In genomic region chr14:104687601-104688504, GRCh38 we compare ENCODE assay signal across 1 cellular context.
TF ChIP-seq lines count a peak whose summit lies in the region.

No MANE protein-coding gene starts in this region.

TF ChIP-seq in HepG2, 621 proteins besides CTCF, POLR2A, EP300 and RAD21 (continued from another document and continues in another):
- no peak for TF ChIP-seq ZNF512 (CRISPR knock-in tag; IDR thresholded peaks at IDR 0.05)
- TF ChIP-seq ARNT (IDR thresholded peaks at IDR 0.05): no peak
- TF ChIP-seq NR2C2 (CRISPR knock-in tag; IDR thresholded peaks at IDR 0.05; ENCODE audit: borderline replicate concordance): no peak
- peak; percentile 57; the same call in 1 of the 2 replicates for TF ChIP-seq GATAD1 (CRISPR knock-in tag; IDR thresholded peaks at IDR 0.05)
- no peak for TF ChIP-seq FOXM1 (CRISPR knock-in tag; IDR thresholded peaks at IDR 0.05)
- no peak for TF ChIP-seq PBX3 (CRISPR knock-in tag; IDR thresholded peaks at IDR 0.05; ENCODE audit: borderline replicate concordance)
- no peak for TF ChIP-seq DNMT3B (CRISPR knock-in tag; conservative IDR thresholded peaks at IDR 0.05)
- TF ChIP-seq ATRX (CRISPR knock-in tag; IDR thresholded peaks at IDR 0.05; ENCODE audit: borderline replicate concordance): no peak
- no peak for TF ChIP-seq XRCC5 (optimal IDR thresholded peaks at IDR 0.05; ENCODE audit: low read length)
- TF ChIP-seq GMEB1 (CRISPR knock-in tag; IDR thresholded peaks at IDR 0.05; ENCODE audit: borderline replicate concordance): peak; percentile 31; the same call in 1 of the 2 replicates
- TF ChIP-seq ZNF878 (CRISPR knock-in tag; IDR thresholded peaks at IDR 0.05): peak; percentile 76; the same call in 1 of the 2 replicates
- no peak for TF ChIP-seq HNRNPK (IDR thresholded peaks at IDR 0.05; ENCODE audit: low read depth, low read length, poor library complexity, severe bottlenecking)
- 0 out of 2 replicates have a peak, but pooled peaks have one; percentile 54 for TF ChIP-seq ZNF572 (CRISPR knock-in tag; IDR thresholded peaks at IDR 0.05)
- no peak for TF ChIP-seq HCFC1 (IDR thresholded peaks at IDR 0.05; ENCODE audit: low read depth, low read length)
- no peak for TF ChIP-seq PRDM15 (CRISPR knock-in tag; IDR thresholded peaks at IDR 0.05)
- no peak for TF ChIP-seq KAT7 (CRISPR knock-in tag; IDR thresholded peaks at IDR 0.05; ENCODE audit: borderline replicate concordance)
- peak; percentile 39; the same call in 1 of the 2 replicates for TF ChIP-seq RXRB (CRISPR knock-in tag; IDR thresholded peaks at IDR 0.05; ENCODE audit: borderline replicate concordance)
- no peak for TF ChIP-seq PRDM10 (CRISPR knock-in tag; IDR thresholded peaks at IDR 0.05; ENCODE audit: low read depth)
- no peak for TF ChIP-seq KIAA2018 (CRISPR knock-in tag; IDR thresholded peaks at IDR 0.05; ENCODE audit: borderline replicate concordance)
- peak; percentile 45; the same call in 1 of the 2 replicates for TF ChIP-seq ZNF546 (CRISPR knock-in tag; conservative IDR thresholded peaks at IDR 0.05)
- no peak for TF ChIP-seq SALL2 (CRISPR knock-in tag; IDR thresholded peaks at IDR 0.05)
- no peak for TF ChIP-seq ZNF513 (CRISPR knock-in tag; conservative IDR thresholded peaks at IDR 0.05)
- no peak; a peak in 1 of 4 replicates for TF ChIP-seq ATF4 (CRISPR knock-in tag; IDR thresholded peaks at IDR 0.05)
- TF ChIP-seq ZNF629 (CRISPR knock-in tag; conservative IDR thresholded peaks at IDR 0.05): 0 out of 2 replicates have a peak, but pooled peaks have one; percentile 5
- TF ChIP-seq CHCHD3 (CRISPR knock-in tag; IDR thresholded peaks at IDR 0.05): no peak
- no peak for TF ChIP-seq TARDBP (CRISPR knock-in tag; IDR thresholded peaks at IDR 0.05)
- no peak for TF ChIP-seq ZNF20 (CRISPR knock-in tag; IDR thresholded peaks at IDR 0.05)
- 0 out of 2 replicates have a peak, but pooled peaks have one; percentile 55 for TF ChIP-seq ZNF337 (CRISPR knock-in tag; IDR thresholded peaks at IDR 0.05; ENCODE audit: borderline replicate concordance, low read depth)
- TF ChIP-seq GLI4 (CRISPR knock-in tag; IDR thresholded peaks at IDR 0.05; ENCODE audit: borderline replicate concordance): no peak
- TF ChIP-seq ZMYM3 (CRISPR knock-in tag; IDR thresholded peaks at IDR 0.05): no peak
- no peak; the same call in 1 of the 2 replicates for TF ChIP-seq ZNF274 (CRISPR knock-in tag; IDR thresholded peaks at IDR 0.05)
- TF ChIP-seq ISX (CRISPR knock-in tag; conservative IDR thresholded peaks at IDR 0.05): no peak
- no peak for TF ChIP-seq EZH2 (conservative IDR thresholded peaks at IDR 0.05; ENCODE audit: low read depth, low read length)
- peak; percentile 89 for TF ChIP-seq PHF21A (CRISPR knock-in tag; IDR thresholded peaks at IDR 0.05)
- TF ChIP-seq ZNF326 (CRISPR knock-in tag; IDR thresholded peaks at IDR 0.05; ENCODE audit: borderline replicate concordance): no peak
- peak; percentile 27 for TF ChIP-seq GATAD2A (CRISPR knock-in tag; IDR thresholded peaks at IDR 0.05)
- TF ChIP-seq ZNF431 (CRISPR knock-in tag; IDR thresholded peaks at IDR 0.05; ENCODE audit: borderline replicate concordance, low read depth): peak; percentile 48; the same call in 1 of the 2 replicates
